9 cellular contexts compared by ENCODE assay signal in the genomic region with DNA sequence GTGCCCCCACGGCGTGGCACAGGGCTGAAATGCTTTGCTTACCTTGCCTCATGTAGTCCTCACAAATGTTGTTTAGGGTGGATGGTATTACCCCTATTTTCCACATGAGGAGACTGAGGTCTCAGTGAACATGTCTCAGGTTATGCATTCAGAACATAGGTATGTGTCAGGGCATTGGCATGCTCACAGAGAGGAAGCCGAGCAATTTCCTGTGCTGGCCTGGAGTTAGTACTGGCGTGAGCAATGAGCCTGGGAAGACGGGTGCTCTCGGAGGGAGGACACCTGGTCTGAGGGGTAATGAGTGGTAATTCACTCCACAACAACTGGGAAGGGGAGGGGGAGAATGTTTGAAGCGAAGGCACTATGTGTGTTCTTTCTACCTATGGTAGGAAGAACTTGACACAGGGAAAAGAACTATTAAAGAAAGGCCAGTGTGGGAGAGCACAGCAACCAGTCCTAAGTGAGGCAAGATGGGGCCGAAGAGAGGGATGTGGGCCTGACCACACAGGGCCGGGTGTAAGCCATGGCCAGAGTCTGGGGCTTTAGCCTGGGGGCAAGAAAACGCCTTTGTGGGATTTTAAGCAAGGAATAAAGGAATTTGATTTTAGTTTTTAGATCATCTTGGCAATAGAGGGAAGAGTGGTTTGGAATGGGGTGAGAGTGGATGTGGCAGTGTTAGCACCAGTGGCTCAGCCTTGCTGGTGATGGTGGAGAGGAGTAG. TPM values are rescaled to one million over a fixed set of nuclear protein-coding genes. Genes with fewer than 3 reads are reported as not detected.
DNase-seq lines count a peak whose midpoint lies in the region; ATAC-seq, FAIRE-seq and TF ChIP-seq lines count a peak whose summit lies in the region.
"Had no signal": no experiment of that assay in that cellular context is flagged by ENCODE, and none has a peak within 500 bp of the region (broad histone marks: within the 10 kb centered on the region; RNA-seq: fewer than 3 reads in every experiment).

No MANE protein-coding gene starts in this region.

- no peaks in the 10 kb centered on the region for H3K9me3 Mint-ChIP-seq in CD8-positive, alpha-beta T cell
- H3K9me3 Mint-ChIP-seq in effector memory CD8-positive, alpha-beta T cell, result no peaks in the 10 kb centered on the region
- no peaks in the 10 kb centered on the region for H3K9me3 Mint-ChIP-seq in natural killer cell treated with Interleukin-12 subunit alpha and Interleukin-12 subunit beta and Interleukin-15 and Interleukin-18, amount 100 ng/mL, for 72 hours

- POLR2A ChIA-PET in CD8-positive, alpha-beta T cell (lab: Charles Lee), result no interaction called here

- DNase-seq in CD8-positive, alpha-beta T cell, result no peak
- peak; percentile 89 for DNase-seq in RCC 7860 (ENCODE audit: low spot score)
- DNase-seq in effector memory CD8-positive, alpha-beta T cell, result no peak
- no peak for DNase-seq in natural killer cell treated with Interleukin-12 subunit alpha and Interleukin-12 subunit beta and Interleukin-15 and Interleukin-18, amount 100 ng/mL, for 72 hours (ENCODE audit: low spot score)
- DNase-seq in DMS79 (lab: John Stamatoyannopoulos, UW), result no peak
- DNase-seq in activated CD4-positive, alpha-beta T cell treated with anti-CD3 and anti-CD28 coated beads for 1 hour, result no peak
- no peak for DNase-seq in OCI-M2 (lab: John Stamatoyannopoulos, UW; ENCODE audit: unreplicated experiment)

- H3K27me3 ChIP-seq in CD8-positive, alpha-beta T cell (ENCODE audit: insufficient read depth, low read length), result no peaks in the 10 kb centered on the region

- H3K27ac Mint-ChIP-seq in CD8-positive, alpha-beta T cell, result peak overlapping the region; percentile 38
- H3K27ac Mint-ChIP-seq in effector memory CD8-positive, alpha-beta T cell, result peak overlapping the region; percentile 73 to 75
- peak overlapping the region; percentile 62 to 70 for H3K27ac Mint-ChIP-seq in natural killer cell treated with Interleukin-12 subunit alpha and Interleukin-12 subunit beta and Interleukin-15 and Interleukin-18, amount 100 ng/mL, for 72 hours

- peaks cover 20% of the 10 kb centered on the region for H3K4me1 Mint-ChIP-seq in CD8-positive, alpha-beta T cell (ENCODE audit: low read depth)
- H3K4me1 Mint-ChIP-seq in effector memory CD8-positive, alpha-beta T cell (ENCODE audit: low read depth in 2 of 2), result peaks cover 30 to 31% of the 10 kb centered on the region in 2 donors
- H3K4me1 Mint-ChIP-seq in natural killer cell treated with Interleukin-12 subunit alpha and Interleukin-12 subunit beta and Interleukin-15 and Interleukin-18, amount 100 ng/mL, for 72 hours (ENCODE audit: low read depth in 2 of 2), result peaks cover 51 to 53% of the 10 kb centered on the region in 2 donors

- peaks cover 54% of the 10 kb centered on the region for H3K36me3 ChIP-seq in CD8-positive, alpha-beta T cell (ENCODE audit: insufficient read depth, low read length)

- ATAC-seq in CD8-positive, alpha-beta T cell, result no peak
- ATAC-seq in effector memory CD8-positive, alpha-beta T cell (replicated peaks), result no peak
- no peak for ATAC-seq in natural killer cell treated with Interleukin-12 subunit alpha and Interleukin-12 subunit beta and Interleukin-15 and Interleukin-18, amount 100 ng/mL, for 72 hours
- ATAC-seq in GM21825 (IDR thresholded peaks at IDR 0.05; ENCODE audit: unreplicated experiment), result no peak

- H3K36me3 Mint-ChIP-seq in CD8-positive, alpha-beta T cell, result peaks cover 77% of the 10 kb centered on the region
- H3K36me3 Mint-ChIP-seq in effector memory CD8-positive, alpha-beta T cell (ENCODE audit: insufficient read depth), result peaks cover 77% of the 10 kb centered on the region
- peaks cover 42% of the 10 kb centered on the region for H3K36me3 Mint-ChIP-seq in natural killer cell treated with Interleukin-12 subunit alpha and Interleukin-12 subunit beta and Interleukin-15 and Interleukin-18, amount 100 ng/mL, for 72 hours

- H3K4me1 ChIP-seq in CD8-positive, alpha-beta T cell (ENCODE audit: insufficient read depth, low read length), result peaks cover 16% of the 10 kb centered on the region

- no peak for TF ChIP-seq CTCF in CD8-positive, alpha-beta T cell (IDR thresholded peaks at IDR 0.05)

- no peak overlapping the region for H3K27ac ChIP-seq in CD8-positive, alpha-beta T cell (ENCODE audit: low read depth, low read length)

- CTCF ChIA-PET in CD8-positive, alpha-beta T cell (lab: Charles Lee), result no interaction called here

- no peaks in the 10 kb centered on the region for H3K9me3 ChIP-seq in CD8-positive, alpha-beta T cell (ENCODE audit: low read length)

- peak; percentile 82 for FAIRE-seq in RCC 7860 (lab: Jason Lieb, UNC)
- FAIRE-seq: GM18507 had no signal

- H3K4me3 Mint-ChIP-seq in CD8-positive, alpha-beta T cell, result no peak overlapping the region
- no peak overlapping the region for H3K4me3 Mint-ChIP-seq in effector memory CD8-positive, alpha-beta T cell
- no peak overlapping the region for H3K4me3 Mint-ChIP-seq in natural killer cell treated with Interleukin-12 subunit alpha and Interleukin-12 subunit beta and Interleukin-15 and Interleukin-18, amount 100 ng/mL, for 72 hours

- intact Hi-C loops in CD8-positive, alpha-beta T cell (cut with DNase I, micrococcal nuclease), result loop anchor here in 1 of 2 experiments (10.0 kb wide), 1 partner anchor 1538 kb away; a partner anchor contains a TSS

- H3K4me3 ChIP-seq in CD8-positive, alpha-beta T cell (ENCODE audit: low read depth, low read length), result no peak overlapping the region

- no peaks in the 10 kb centered on the region for H3K27me3 Mint-ChIP-seq in CD8-positive, alpha-beta T cell (ENCODE audit: low read depth)
- no peaks in the 10 kb centered on the region for H3K27me3 Mint-ChIP-seq in effector memory CD8-positive, alpha-beta T cell
- H3K27me3 Mint-ChIP-seq in natural killer cell treated with Interleukin-12 subunit alpha and Interleukin-12 subunit beta and Interleukin-15 and Interleukin-18, amount 100 ng/mL, for 72 hours, result no peaks in the 10 kb centered on the region

RNA-seq across cellular contexts. Expression of a gene that starts 4.9 kb away (rescaled TPM):
- 10 to 100 TPM in 1 of 2 experiments, 1 to 10 TPM in 1; 9.8 to 11.1 TPM for total RNA-seq in CD8-positive, alpha-beta T cell
- 1 to 10 TPM; 3.2 to 5.8 TPM for total RNA-seq in natural killer cell treated with Interleukin-12 subunit alpha and Interleukin-12 subunit beta and Interleukin-15 and Interleukin-18, amount 100 ng/mL, for 72 hours

RNA-seq across cellular contexts. Expression of a gene that starts 18.1 kb away (rescaled TPM):
- total RNA-seq in CD8-positive, alpha-beta T cell, result 100 to 1,000 TPM; 220 to 235 TPM
- 100 to 1,000 TPM; 535 to 855 TPM for total RNA-seq in natural killer cell treated with Interleukin-12 subunit alpha and Interleukin-12 subunit beta and Interleukin-15 and Interleukin-18, amount 100 ng/mL, for 72 hours

RNA-seq across cellular contexts. Expression of a gene that starts 28.9 kb away (rescaled TPM):
- total RNA-seq in CD8-positive, alpha-beta T cell, result 1 to 10 TPM; 2.7 to 3.9 TPM
- 10 to 100 TPM in 1 of 2 donors, 1 to 10 TPM in 1; 6.5 to 10.5 TPM for total RNA-seq in natural killer cell treated with Interleukin-12 subunit alpha and Interleukin-12 subunit beta and Interleukin-15 and Interleukin-18, amount 100 ng/mL, for 72 hours

RNA-seq across cellular contexts. Expression of a gene that starts 29.0 kb away (rescaled TPM):
- 10 to 100 TPM; 15.6 to 18.4 TPM for total RNA-seq in CD8-positive, alpha-beta T cell
- 100 to 1,000 TPM; 111 to 142 TPM for total RNA-seq in natural killer cell treated with Interleukin-12 subunit alpha and Interleukin-12 subunit beta and Interleukin-15 and Interleukin-18, amount 100 ng/mL, for 72 hours

RNA-seq across cellular contexts. Expression of a gene that starts 33.5 kb away (rescaled TPM):
- total RNA-seq in CD8-positive, alpha-beta T cell, result 100 to 1,000 TPM; 168 to 174 TPM
- total RNA-seq in natural killer cell treated with Interleukin-12 subunit alpha and Interleukin-12 subunit beta and Interleukin-15 and Interleukin-18, amount 100 ng/mL, for 72 hours, result 100 to 1,000 TPM; 285 to 328 TPM
